1 cellular context compared by ENCODE assay signal in the genomic region with DNA sequence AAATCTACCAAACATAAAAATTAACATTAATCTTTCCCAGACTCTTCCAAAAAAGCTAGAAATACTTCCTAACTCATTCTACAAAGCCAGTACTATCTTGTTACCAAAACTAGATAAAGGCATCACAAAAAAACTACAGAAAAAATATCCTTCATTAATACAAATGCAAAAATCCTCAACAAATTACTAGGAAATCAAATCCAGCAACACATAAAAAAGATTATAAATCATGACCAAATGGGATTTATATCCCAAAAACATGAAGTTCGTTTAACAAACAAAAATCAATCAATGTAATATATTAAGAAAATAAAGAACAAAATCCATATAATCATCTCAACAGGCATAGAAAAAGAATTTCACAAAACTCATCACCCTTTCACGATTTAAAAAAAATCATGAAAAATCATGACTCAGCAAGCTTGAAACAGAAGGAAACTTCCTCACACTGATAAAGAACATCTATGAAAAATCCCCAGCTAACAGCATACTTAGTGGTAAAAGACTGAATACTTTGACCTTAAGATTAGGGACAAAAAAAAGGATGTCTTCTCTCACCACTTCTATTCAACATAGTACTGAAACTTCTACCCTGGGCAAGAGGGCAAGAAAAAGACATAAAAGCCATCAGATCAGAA.
TF ChIP-seq lines count a peak whose summit lies in the region.

No MANE protein-coding gene starts in this region.

TF ChIP-seq in GM23338, 12 proteins besides CTCF, POLR2A, EP300 and RAD21 (continued from another document):
- TF ChIP-seq, protein P1, sequence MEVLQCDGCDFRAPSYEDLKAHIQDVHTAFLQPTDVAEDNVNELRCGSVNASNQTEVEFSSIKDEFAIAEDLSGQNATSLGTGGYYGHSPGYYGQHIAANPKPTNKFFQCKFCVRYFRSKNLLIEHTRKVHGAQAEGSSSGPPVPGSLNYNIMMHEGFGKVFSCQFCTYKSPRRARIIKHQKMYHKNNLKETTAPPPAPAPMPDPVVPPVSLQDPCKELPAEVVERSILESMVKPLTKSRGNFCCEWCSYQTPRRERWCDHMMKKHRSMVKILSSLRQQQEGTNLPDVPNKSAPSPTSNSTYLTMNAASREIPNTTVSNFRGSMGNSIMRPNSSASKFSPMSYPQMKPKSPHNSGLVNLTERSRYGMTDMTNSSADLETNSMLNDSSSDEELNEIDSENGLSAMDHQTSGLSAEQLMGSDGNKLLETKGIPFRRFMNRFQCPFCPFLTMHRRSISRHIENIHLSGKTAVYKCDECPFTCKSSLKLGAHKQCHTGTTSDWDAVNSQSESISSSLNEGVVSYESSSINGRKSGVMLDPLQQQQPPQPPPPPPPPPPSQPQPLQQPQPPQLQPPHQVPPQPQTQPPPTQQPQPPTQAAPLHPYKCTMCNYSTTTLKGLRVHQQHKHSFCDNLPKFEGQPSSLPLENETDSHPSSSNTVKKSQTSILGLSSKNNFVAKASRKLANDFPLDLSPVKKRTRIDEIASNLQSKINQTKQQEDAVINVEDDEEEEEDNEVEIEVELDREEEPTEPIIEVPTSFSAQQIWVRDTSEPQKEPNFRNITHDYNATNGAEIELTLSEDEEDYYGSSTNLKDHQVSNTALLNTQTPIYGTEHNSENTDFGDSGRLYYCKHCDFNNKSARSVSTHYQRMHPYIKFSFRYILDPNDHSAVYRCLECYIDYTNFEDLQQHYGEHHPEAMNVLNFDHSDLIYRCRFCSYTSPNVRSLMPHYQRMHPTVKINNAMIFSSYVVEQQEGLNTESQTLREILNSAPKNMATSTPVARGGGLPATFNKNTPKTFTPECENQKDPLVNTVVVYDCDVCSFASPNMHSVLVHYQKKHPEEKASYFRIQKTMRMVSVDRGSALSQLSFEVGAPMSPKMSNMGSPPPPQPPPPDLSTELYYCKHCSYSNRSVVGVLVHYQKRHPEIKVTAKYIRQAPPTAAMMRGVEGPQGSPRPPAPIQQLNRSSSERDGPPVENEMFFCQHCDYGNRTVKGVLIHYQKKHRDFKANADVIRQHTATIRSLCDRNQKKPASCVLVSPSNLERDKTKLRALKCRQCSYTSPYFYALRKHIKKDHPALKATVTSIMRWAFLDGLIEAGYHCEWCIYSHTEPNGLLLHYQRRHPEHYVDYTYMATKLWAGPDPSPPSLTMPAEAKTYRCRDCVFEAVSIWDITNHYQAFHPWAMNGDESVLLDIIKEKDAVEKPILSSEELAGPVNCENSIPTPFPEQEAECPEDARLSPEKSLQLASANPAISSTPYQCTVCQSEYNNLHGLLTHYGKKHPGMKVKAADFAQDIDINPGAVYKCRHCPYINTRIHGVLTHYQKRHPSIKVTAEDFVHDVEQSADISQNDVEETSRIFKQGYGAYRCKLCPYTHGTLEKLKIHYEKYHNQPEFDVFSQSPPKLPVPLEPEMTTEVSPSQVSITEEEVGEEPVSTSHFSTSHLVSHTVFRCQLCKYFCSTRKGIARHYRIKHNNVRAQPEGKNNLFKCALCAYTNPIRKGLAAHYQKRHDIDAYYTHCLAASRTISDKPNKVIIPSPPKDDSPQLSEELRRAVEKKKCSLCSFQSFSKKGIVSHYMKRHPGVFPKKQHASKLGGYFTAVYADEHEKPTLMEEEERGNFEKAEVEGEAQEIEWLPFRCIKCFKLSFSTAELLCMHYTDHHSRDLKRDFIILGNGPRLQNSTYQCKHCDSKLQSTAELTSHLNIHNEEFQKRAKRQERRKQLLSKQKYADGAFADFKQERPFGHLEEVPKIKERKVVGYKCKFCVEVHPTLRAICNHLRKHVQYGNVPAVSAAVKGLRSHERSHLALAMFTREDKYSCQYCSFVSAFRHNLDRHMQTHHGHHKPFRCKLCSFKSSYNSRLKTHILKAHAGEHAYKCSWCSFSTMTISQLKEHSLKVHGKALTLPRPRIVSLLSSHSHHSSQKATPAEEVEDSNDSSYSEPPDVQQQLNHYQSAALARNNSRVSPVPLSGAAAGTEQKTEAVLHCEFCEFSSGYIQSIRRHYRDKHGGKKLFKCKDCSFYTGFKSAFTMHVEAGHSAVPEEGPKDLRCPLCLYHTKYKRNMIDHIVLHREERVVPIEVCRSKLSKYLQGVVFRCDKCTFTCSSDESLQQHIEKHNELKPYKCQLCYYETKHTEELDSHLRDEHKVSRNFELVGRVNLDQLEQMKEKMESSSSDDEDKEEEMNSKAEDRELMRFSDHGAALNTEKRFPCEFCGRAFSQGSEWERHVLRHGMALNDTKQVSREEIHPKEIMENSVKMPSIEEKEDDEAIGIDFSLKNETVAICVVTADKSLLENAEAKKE (CRISPR knock-in tag; IDR thresholded peaks at IDR 0.05) = no peak
- TF ChIP-seq ZNF331 (CRISPR knock-in tag; IDR thresholded peaks at IDR 0.05; ENCODE audit: low read depth) = no peak
- TF ChIP-seq, protein P2, sequence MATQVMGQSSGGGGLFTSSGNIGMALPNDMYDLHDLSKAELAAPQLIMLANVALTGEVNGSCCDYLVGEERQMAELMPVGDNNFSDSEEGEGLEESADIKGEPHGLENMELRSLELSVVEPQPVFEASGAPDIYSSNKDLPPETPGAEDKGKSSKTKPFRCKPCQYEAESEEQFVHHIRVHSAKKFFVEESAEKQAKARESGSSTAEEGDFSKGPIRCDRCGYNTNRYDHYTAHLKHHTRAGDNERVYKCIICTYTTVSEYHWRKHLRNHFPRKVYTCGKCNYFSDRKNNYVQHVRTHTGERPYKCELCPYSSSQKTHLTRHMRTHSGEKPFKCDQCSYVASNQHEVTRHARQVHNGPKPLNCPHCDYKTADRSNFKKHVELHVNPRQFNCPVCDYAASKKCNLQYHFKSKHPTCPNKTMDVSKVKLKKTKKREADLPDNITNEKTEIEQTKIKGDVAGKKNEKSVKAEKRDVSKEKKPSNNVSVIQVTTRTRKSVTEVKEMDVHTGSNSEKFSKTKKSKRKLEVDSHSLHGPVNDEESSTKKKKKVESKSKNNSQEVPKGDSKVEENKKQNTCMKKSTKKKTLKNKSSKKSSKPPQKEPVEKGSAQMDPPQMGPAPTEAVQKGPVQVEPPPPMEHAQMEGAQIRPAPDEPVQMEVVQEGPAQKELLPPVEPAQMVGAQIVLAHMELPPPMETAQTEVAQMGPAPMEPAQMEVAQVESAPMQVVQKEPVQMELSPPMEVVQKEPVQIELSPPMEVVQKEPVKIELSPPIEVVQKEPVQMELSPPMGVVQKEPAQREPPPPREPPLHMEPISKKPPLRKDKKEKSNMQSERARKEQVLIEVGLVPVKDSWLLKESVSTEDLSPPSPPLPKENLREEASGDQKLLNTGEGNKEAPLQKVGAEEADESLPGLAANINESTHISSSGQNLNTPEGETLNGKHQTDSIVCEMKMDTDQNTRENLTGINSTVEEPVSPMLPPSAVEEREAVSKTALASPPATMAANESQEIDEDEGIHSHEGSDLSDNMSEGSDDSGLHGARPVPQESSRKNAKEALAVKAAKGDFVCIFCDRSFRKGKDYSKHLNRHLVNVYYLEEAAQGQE (IDR thresholded peaks at IDR 0.05; ENCODE audit: unreplicated experiment) = no peak
- no peak for TF ChIP-seq STAT1 (IDR thresholded peaks at IDR 0.05; ENCODE audit: unreplicated experiment)
- TF ChIP-seq EZH2 (IDR thresholded peaks at IDR 0.05; ENCODE audit: low read depth, unreplicated experiment) = no peak
- no peak for TF ChIP-seq CREB1 (CRISPR knock-in tag; IDR thresholded peaks at IDR 0.05; ENCODE audit: low read depth)
- no peak for TF ChIP-seq POLR2AphosphoS5 (IDR thresholded peaks at IDR 0.05; ENCODE audit: low read depth)
- TF ChIP-seq, protein P3, sequence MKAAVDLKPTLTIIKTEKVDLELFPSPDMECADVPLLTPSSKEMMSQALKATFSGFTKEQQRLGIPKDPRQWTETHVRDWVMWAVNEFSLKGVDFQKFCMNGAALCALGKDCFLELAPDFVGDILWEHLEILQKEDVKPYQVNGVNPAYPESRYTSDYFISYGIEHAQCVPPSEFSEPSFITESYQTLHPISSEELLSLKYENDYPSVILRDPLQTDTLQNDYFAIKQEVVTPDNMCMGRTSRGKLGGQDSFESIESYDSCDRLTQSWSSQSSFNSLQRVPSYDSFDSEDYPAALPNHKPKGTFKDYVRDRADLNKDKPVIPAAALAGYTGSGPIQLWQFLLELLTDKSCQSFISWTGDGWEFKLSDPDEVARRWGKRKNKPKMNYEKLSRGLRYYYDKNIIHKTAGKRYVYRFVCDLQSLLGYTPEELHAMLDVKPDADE (IDR thresholded peaks at IDR 0.05) = no peak
- no peak for TF ChIP-seq EZH2phosphoT487 (IDR thresholded peaks at IDR 0.05; ENCODE audit: unreplicated experiment)
- TF ChIP-seq JUNB (IDR thresholded peaks at IDR 0.05; ENCODE audit: unreplicated experiment) = no peak
- no peak for TF ChIP-seq ZNF114 (CRISPR knock-in tag; IDR thresholded peaks at IDR 0.05)
